9 cellular contexts compared by ENCODE assay signal in genomic region chrX:119655125-119655524, GRCh38.
DNase-seq lines count a peak whose midpoint lies in the region; ATAC-seq and TF ChIP-seq lines count a peak whose summit lies in the region.
"Had no signal": no experiment of that assay in that cellular context is flagged by ENCODE, and none has a peak within 500 bp of the region (broad histone marks: within the 10 kb centered on the region; RNA-seq: fewer than 3 reads in every experiment).

No MANE protein-coding gene starts in this region.

- no peaks in the 10 kb centered on the region for H3K9me3 ChIP-seq in WERI-Rb-1 (ENCODE audit: severe bottlenecking)

- peaks cover 3% of the 10 kb centered on the region for H3K27me3 ChIP-seq in WERI-Rb-1 (ENCODE audit: insufficient read depth, low read depth, severe bottlenecking)

- H3K27ac ChIP-seq in WERI-Rb-1: no peak overlapping the region

- DNase-seq in activated T-cell treated with anti-CD3 and anti-CD28 coated beads for 24 hours (ENCODE audit: low read depth) (peak; percentile 43), foreskin melanocyte (peak; percentile 11), ecto neural progenitor cell (ENCODE audit: low spot score) (no peak), SHP77 treated with DMSO at 0.1 percent for 48 hours (lab: John Stamatoyannopoulos, UW) (no peak), GF-D8 (lab: John Stamatoyannopoulos, UW) (no peak), WERI-Rb-1 (no peak)
- peak; percentile 47 to 68 for DNase-seq in stimulated activated CD4-positive, alpha-beta T cell treated with anti-CD3 and anti-CD28 coated beads, Interleukin-4, amount 100 ng/mL, for 4 hours
- DNase-seq: naive B cell had no signal

- H3K36me3 ChIP-seq in WERI-Rb-1: no peaks in the 10 kb centered on the region

- no peak for TF ChIP-seq CTCF in WERI-Rb-1 (IDR thresholded peaks at IDR 0.05; ENCODE audit: low read depth, low read length)

- peak; percentile 50 for ATAC-seq in HG02884 (IDR thresholded peaks at IDR 0.05; ENCODE audit: unreplicated experiment)

- H3K4me3 ChIP-seq in WERI-Rb-1 (ENCODE audit: low read depth, low read length): no peak overlapping the region

Comparison
In these comparisons a context has a peak if more than half of its experiments do, and no peak if none do; other contexts are left out.
1. DNase-seq: peak in activated T-cell treated with anti-CD3 and anti-CD28 coated beads for 24 hours (single experiment), foreskin melanocyte (single experiment) and stimulated activated CD4-positive, alpha-beta T cell treated with anti-CD3 and anti-CD28 coated beads, Interleukin-4, amount 100 ng/mL, for 4 hours (2 of 2); none in ecto neural progenitor cell (single experiment), SHP77 treated with DMSO at 0.1 percent for 48 hours (single experiment), GF-D8 (single experiment) and WERI-Rb-1 (single experiment).